In genomic region chr9:126397056-126397455, GRCh38 we compare ENCODE assay signal across 8 cellular contexts.
DNase-seq lines count a peak whose midpoint lies in the region; ATAC-seq and TF ChIP-seq lines count a peak whose summit lies in the region.

No MANE protein-coding gene starts in this region.

- 76% methylated on average over 4 of the region's 5 CpGs for WGBS in suprapubic skin

- in situ Hi-C loops in KBM-7 (cut with MboI; ENCODE audit: low pct_unique_long_range_greater_than_20kb, low sequenced_read_pairs) = no loop called here

- H3K27ac ChIP-seq in suprapubic skin = no peak overlapping the region

- H3K4me1 Mint-ChIP-seq in naive B cell = peaks cover 9 to 19% (median 19%) of the 10 kb centered on the region in 3 donors

- ATAC-seq in HG03460 (IDR thresholded peaks at IDR 0.05; ENCODE audit: unreplicated experiment) (peak; percentile 83), naive B cell (ENCODE audit: low read depth in 2 of 2) (peak; percentile 76 to 88)

- TF ChIP-seq CTCF in suprapubic skin (IDR thresholded peaks at IDR 0.05) = no peak

- TF ChIP-seq EP300 in suprapubic skin (IDR thresholded peaks at IDR 0.05) = no peak

- no peaks in the 10 kb centered on the region for H3K27me3 Mint-ChIP-seq in naive B cell

- H3K4me1 ChIP-seq in suprapubic skin = peaks cover 47% of the 10 kb centered on the region

- no peaks in the 10 kb centered on the region for H3K9me3 Mint-ChIP-seq in naive B cell

- H3K9me3 ChIP-seq in suprapubic skin = no peaks in the 10 kb centered on the region

- no peak overlapping the region for H3K4me3 Mint-ChIP-seq in naive B cell

- no peak overlapping the region for H3K4me3 ChIP-seq in suprapubic skin

- H3K36me3 ChIP-seq in suprapubic skin = peaks cover 12% of the 10 kb centered on the region

- DNase-seq in DMS53 (lab: John Stamatoyannopoulos, UW) (peak; percentile 22), DMS53 treated with DMSO at 0.1 percent for 48 hours (lab: John Stamatoyannopoulos, UW; ENCODE audit: unreplicated experiment) (no peak), naive B cell (peak; percentile 31), mesenteric fat pad (ENCODE audit: low spot score) (no peak), KBM-7 (no peak), suprapubic skin (ENCODE audit: low spot score in 2 of 2) (no peak)
- peak in 2 of 3 experiments; percentile 49 to 53 for DNase-seq in activated CD8-positive, alpha-beta memory T cell treated with anti-CD3 and anti-CD28 coated beads for 48 hours (ENCODE audit: low read depth in 2 of 3, low spot score in 2 of 3)

- H3K27me3 ChIP-seq in suprapubic skin = no peaks in the 10 kb centered on the region

- peaks cover 5 to 8% of the 10 kb centered on the region in 2 donors for H3K36me3 Mint-ChIP-seq in naive B cell

- peak overlapping the region in 2 of 6 donors; percentile 18 to 52 for H3K27ac Mint-ChIP-seq in naive B cell

- no peak for TF ChIP-seq POLR2A in suprapubic skin (IDR thresholded peaks at IDR 0.05)

Comparison
In these comparisons a context has a peak if more than half of its experiments do, and no peak if none do; other contexts are left out.
1. DNase-seq: peak in DMS53 (single experiment), activated CD8-positive, alpha-beta memory T cell treated with anti-CD3 and anti-CD28 coated beads for 48 hours (2 of 3) and naive B cell (single experiment); none in DMS53 treated with DMSO at 0.1 percent for 48 hours (single experiment), mesenteric fat pad (single experiment), KBM-7 (single experiment) and suprapubic skin (0 of 2).